In genomic region chr5:140569197-140569596, GRCh38 we compare ENCODE assay signal across 10 cellular contexts. TPM values are rescaled to one million over a fixed set of nuclear protein-coding genes. Genes with fewer than 3 reads are reported as not detected.
DNase-seq lines count a peak whose midpoint lies in the region; ATAC-seq and TF ChIP-seq lines count a peak whose summit lies in the region.
"Had no signal": no experiment of that assay in that cellular context is flagged by ENCODE, and none has a peak within 500 bp of the region (broad histone marks: within the 10 kb centered on the region; RNA-seq: fewer than 3 reads in every experiment).

No MANE protein-coding gene starts in this region.

- H3K4me3 Mint-ChIP-seq in activated T-cell treated with anti-CD3 and anti-CD28 coated beads, Interleukin-2, amount 50 U/mL, for 4 hours: peak overlapping the region; percentile 72

- H3K27me3 Mint-ChIP-seq in activated T-cell treated with anti-CD3 and anti-CD28 coated beads, Interleukin-2, amount 50 U/mL, for 4 hours (ENCODE audit: low read depth): no peaks in the 10 kb centered on the region

- POLR2A ChIA-PET in OCI-LY7 (lab: Charles Lee): interaction anchor here (0.5 to 1.4 kb wide), 7 partner anchors 9 to 311 kb away, joined by 3 to 6 read pairs (median 3); partner anchors contain the start of gene PCDHA4

- H3K27me3 ChIP-seq in OCI-LY3 (ENCODE audit: low read depth, low read length): no peaks in the 10 kb centered on the region
- H3K27me3 ChIP-seq in layer of hippocampus (ENCODE audit: control insufficient read depth, insufficient read depth, low read length): no peaks in the 10 kb centered on the region
- no peaks in the 10 kb centered on the region for H3K27me3 ChIP-seq in testis

- TF ChIP-seq CTCF in OCI-LY3 (IDR thresholded peaks at IDR 0.05; ENCODE audit: low read depth, low read length): no peak
- no peak for TF ChIP-seq CTCF in testis (IDR thresholded peaks at IDR 0.05)
- no peak for TF ChIP-seq CTCF in OCI-LY7 (conservative IDR thresholded peaks at IDR 0.05; ENCODE audit: low read length)

- H3K36me3 Mint-ChIP-seq in activated T-cell treated with anti-CD3 and anti-CD28 coated beads, Interleukin-2, amount 50 U/mL, for 4 hours (ENCODE audit: insufficient read depth): peaks cover 35% of the 10 kb centered on the region

- H3K36me3 ChIP-seq in OCI-LY3 (replicated peaks; ENCODE audit: low read depth, low read length) (no peaks in the 10 kb centered on the region), testis (ENCODE audit: low read depth, missing control alignments) (no peaks in the 10 kb centered on the region), OCI-LY7 (ENCODE audit: insufficient read depth, low read length) (peaks cover 38% of the 10 kb centered on the region)

- H3K4me1 Mint-ChIP-seq in activated T-cell treated with anti-CD3 and anti-CD28 coated beads, Interleukin-2, amount 50 U/mL, for 4 hours (ENCODE audit: low read depth): peaks cover 45% of the 10 kb centered on the region

- H4K20me1 ChIP-seq in OCI-LY3 (ENCODE audit: insufficient read depth, low read length) (no peaks in the 10 kb centered on the region), OCI-LY7 (ENCODE audit: insufficient read depth, low read length) (no peaks in the 10 kb centered on the region)

- peak overlapping the region; percentile 2; the same call in 1 of the 2 replicates for H3K4me3 ChIP-seq in OCI-LY3 (ENCODE audit: low read length)
- no peak overlapping the region for H3K4me3 ChIP-seq in testis
- no peak overlapping the region for H3K4me3 ChIP-seq in OCI-LY7 (ENCODE audit: low read depth, low read length, poor library complexity, severe bottlenecking)

- ATAC-seq in activated T-cell treated with anti-CD3 and anti-CD28 coated beads, Interleukin-2, amount 50 U/mL, for 4 hours: no peak
- ATAC-seq in HG02588 (IDR thresholded peaks at IDR 0.05; ENCODE audit: unreplicated experiment): no peak

- H3K4me2 ChIP-seq in OCI-LY3 (ENCODE audit: low read length) (peak overlapping the region; percentile 48), OCI-LY7 (ENCODE audit: low read length) (no peak overlapping the region)

- H3K27ac ChIP-seq in OCI-LY3 (ENCODE audit: low read length) (peak overlapping the region; percentile 35), layer of hippocampus (ENCODE audit: low read depth, low read length) (peak overlapping the region; percentile 36), testis (peak overlapping the region; percentile 65 to 79), OCI-LY7 (ENCODE audit: low read depth, low read length, poor library complexity, severe bottlenecking) (no peak overlapping the region)

- H3K79me2 ChIP-seq in OCI-LY3 (ENCODE audit: low read length) (peaks cover 21% of the 10 kb centered on the region), OCI-LY7 (ENCODE audit: insufficient read depth, low read depth, low read length) (peaks cover 17% of the 10 kb centered on the region)

- no TSS peak for BruUV-seq in OCI-LY7 (replicated peaks; lab: Mats Ljungman, UMichigan)

- H3K9me3 ChIP-seq in OCI-LY3 (ENCODE audit: insufficient read depth, low read length) (no peaks in the 10 kb centered on the region), testis (no peaks in the 10 kb centered on the region), OCI-LY7 (ENCODE audit: low read length) (no peaks in the 10 kb centered on the region)

- CTCF ChIA-PET in OCI-LY7 (lab: Charles Lee; ENCODE audit: unreplicated experiment): no interaction called here

- H3K9me3 Mint-ChIP-seq in activated T-cell treated with anti-CD3 and anti-CD28 coated beads, Interleukin-2, amount 50 U/mL, for 4 hours: no peaks in the 10 kb centered on the region

- WGBS in testis, 2 donors: 58 to 66% methylated on average over 4 of the region's 4 CpGs

- H2AFZ ChIP-seq in OCI-LY3 (ENCODE audit: low read depth, low read length) (no peak overlapping the region), OCI-LY7 (ENCODE audit: low read length) (no peak overlapping the region)

- no peak for DNase-seq in activated T-cell treated with anti-CD3 and anti-CD28 coated beads, Interleukin-2, amount 50 U/mL, for 4 hours
- no peak for DNase-seq in activated T-cell treated with anti-CD3 and anti-CD28 coated beads for 4 hours
- DNase-seq in testis: no peak
- no peak for DNase-seq in OCI-LY7 (ENCODE audit: low spot score)
- DNase-seq in stimulated activated CD4-positive, alpha-beta T cell treated with anti-CD3 and anti-CD28 coated beads, Interleukin-1b, Interleukin-23, amount 100 ng/mL, for 48 hours: no peak
- DNase-seq: activated CD4-positive, CD25-positive, alpha-beta regulatory T cell treated with anti-CD3 and anti-CD28 coated beads, Interleukin-2, amount 50 U/mL, for 72 hours; NCI-H510A had no signal

- H3K9ac ChIP-seq in OCI-LY3 (ENCODE audit: low read length): no peak overlapping the region

- H3K9me2 ChIP-seq in OCI-LY7 (ENCODE audit: insufficient read depth, low read length): no peaks in the 10 kb centered on the region

- TF ChIP-seq POLR2A in testis (IDR thresholded peaks at IDR 0.05): no peak

- intact Hi-C loops in testis (cut with DNase I; ENCODE audit: low total_unique reads) (no loop called here), OCI-LY7 (cut with micrococcal nuclease; ENCODE audit: unreplicated experiment) (no loop called here)

- H3K4me1 ChIP-seq in OCI-LY3 (ENCODE audit: low read length): peaks cover 26% of the 10 kb centered on the region
- H3K4me1 ChIP-seq in testis: peaks cover 57% of the 10 kb centered on the region
- H3K4me1 ChIP-seq in OCI-LY7 (ENCODE audit: insufficient read depth, low read length, poor library complexity, severe bottlenecking): peaks cover 13% of the 10 kb centered on the region

RNA-seq across cellular contexts. Expression of gene SLC35A4, which starts 4.6 kb away (rescaled TPM):
- 100 to 1,000 TPM; 149 to 163 (median 155) TPM for total RNA-seq in activated T-cell treated with anti-CD3 and anti-CD28 coated beads, Interleukin-2, amount 50 U/mL, for 4 hours
- total RNA-seq in testis: 100 to 1,000 TPM in 1 of 2 donors, 10 to 100 TPM in 1; 84.3 to 105 TPM
- polyA plus RNA-seq in testis (ENCODE audit: insufficient read depth, low read depth, low replicate concordance): 97.0 TPM
- total RNA-seq in OCI-LY7 (2014; rRNA removed; shearing (Covaris generic)): 19.6 and 29.1 TPM in 2 replicates
- total RNA-seq in OCI-LY7 (2022): 48.7 TPM in 2 replicates

RNA-seq across cellular contexts. Expression of gene APBB3, which starts 4.8 kb away (rescaled TPM):
- total RNA-seq in activated T-cell treated with anti-CD3 and anti-CD28 coated beads, Interleukin-2, amount 50 U/mL, for 4 hours: 10 to 100 TPM in 1 of 3 donors, 1 to 10 TPM in 2; 8.0 to 10.4 (median 9.2) TPM
- total RNA-seq in testis (100 to 1,000 TPM; 122 to 129 TPM), OCI-LY7 (2022) (32.1 and 32.2 TPM in 2 replicates)
- polyA plus RNA-seq in testis (ENCODE audit: insufficient read depth, low read depth, low replicate concordance): 73.1 TPM
- 22.7 and 37.9 TPM in 2 replicates for total RNA-seq in OCI-LY7 (2014; rRNA removed; shearing (Covaris generic))

RNA-seq across cellular contexts. Expression of gene SRA1, which starts 11.9 kb away (rescaled TPM):
- total RNA-seq in activated T-cell treated with anti-CD3 and anti-CD28 coated beads, Interleukin-2, amount 50 U/mL, for 4 hours: 10 to 100 TPM; 57.6 to 68.6 (median 67.7) TPM
- 10 to 100 TPM; 43.1 to 51.3 TPM for total RNA-seq in testis
- 49.0 TPM for polyA plus RNA-seq in testis (ENCODE audit: insufficient read depth, low read depth, low replicate concordance)
- total RNA-seq in OCI-LY7 (2014; rRNA removed; shearing (Covaris generic)): 18.8 and 19.1 TPM in 2 replicates
- total RNA-seq in OCI-LY7 (2022): 21.3 and 24.5 TPM in 2 replicates

RNA-seq across cellular contexts. Expression of gene EIF4EBP3, which starts 21.7 kb away (rescaled TPM):
- total RNA-seq in activated T-cell treated with anti-CD3 and anti-CD28 coated beads, Interleukin-2, amount 50 U/mL, for 4 hours: 10 to 100 TPM in 2 of 3 donors, 1 to 10 TPM in 1; 9.4 to 10.8 (median 10.2) TPM
- total RNA-seq in testis (10 to 100 TPM; 11.7 to 14.0 TPM), OCI-LY7 (2022) (7.9 and 8.3 TPM in 2 replicates)
- 47.3 TPM for polyA plus RNA-seq in testis (ENCODE audit: insufficient read depth, low read depth, low replicate concordance)
- 0.98 TPM in 1 of 2 replicates, not detected in the other for total RNA-seq in OCI-LY7 (2014; rRNA removed; shearing (Covaris generic))
